8 cellular contexts compared by ENCODE assay signal in the genomic region with DNA sequence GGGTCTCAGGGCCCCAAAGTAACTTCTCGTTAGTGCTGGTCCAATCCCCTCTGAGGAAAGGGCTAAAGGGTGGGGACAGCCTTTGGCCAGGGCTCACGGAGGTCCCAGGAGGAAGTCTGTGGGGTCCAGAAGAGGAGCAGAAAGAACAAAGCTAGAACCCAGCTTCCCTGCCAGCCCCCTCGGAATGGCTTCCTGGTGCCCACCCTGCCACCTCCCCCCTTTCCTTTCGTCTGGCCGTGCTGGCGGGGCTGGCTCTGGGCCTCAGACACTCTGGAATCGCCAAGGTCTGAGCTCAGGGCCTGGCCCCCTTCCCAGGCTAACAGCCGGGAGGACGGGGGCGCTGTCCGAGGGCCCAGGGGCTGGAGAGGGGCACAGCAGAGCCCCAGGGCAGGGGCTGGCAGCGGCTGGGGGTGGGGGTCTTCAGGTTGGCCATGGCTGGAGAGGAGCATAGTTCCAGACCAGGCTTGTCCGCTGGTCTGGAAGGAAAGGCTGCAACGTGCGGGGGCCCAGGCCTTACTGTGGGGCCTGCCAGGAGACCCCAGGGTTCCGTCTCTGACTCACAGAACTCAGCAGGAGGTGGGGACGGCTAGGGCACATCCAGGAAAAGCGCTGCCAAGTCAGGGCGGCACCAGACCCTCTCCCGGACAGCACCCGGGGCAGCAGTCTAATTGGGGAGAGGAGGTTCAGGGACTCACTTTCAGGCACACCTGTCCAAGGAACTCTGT. TPM values are rescaled to one million over a fixed set of nuclear protein-coding genes. Genes with fewer than 3 reads are reported as not detected.
DNase-seq lines count a peak whose midpoint lies in the region; ATAC-seq, FAIRE-seq and TF ChIP-seq lines count a peak whose summit lies in the region.

No MANE protein-coding gene starts in this region.

- peaks cover 46 to 75% (median 61%) of the 10 kb centered on the region in 7 donors for H3K4me1 Mint-ChIP-seq in naive thymus-derived CD4-positive, alpha-beta T cell

- H3K27me3 ChIP-seq in BJ (ENCODE audit: control insufficient read depth, insufficient read depth, low read length) (no peaks in the 10 kb centered on the region), OCI-LY1 (ENCODE audit: insufficient read depth, low read length) (peaks cover 13% of the 10 kb centered on the region; the same call in 1 of the 2 replicates), H1 (replicated peaks in 1 of 4; ENCODE audit: control insufficient read depth in 3 of 4, extremely low read depth in 1 of 4, insufficient read depth in 3 of 4, low read length in 3 of 4) (peaks cover 0 to 31% (median 21%) of the 10 kb centered on the region in 4 experiments; a peak in 5 of 7 replicates)
- H3K27me3 ChIP-seq in naive thymus-derived CD4-positive, alpha-beta T cell (ENCODE audit: control insufficient read depth in 2 of 2, insufficient read depth in 2 of 2, low read length in 2 of 2): no peaks in the 10 kb centered on the region

- peak overlapping the region; percentile 29 for H2BK120ac ChIP-seq in H1 (replicated peaks; ENCODE audit: low read depth, low read length)

- no peaks in the 10 kb centered on the region for H3K9me2 ChIP-seq in OCI-LY1 (ENCODE audit: low read depth, low read length)

- intact Hi-C loops in naive thymus-derived CD4-positive, alpha-beta T cell (cut with micrococcal nuclease): loop anchor here in 1 of 2 donors (1.0 kb wide), 1 partner anchor 11 kb away; the partner anchor contains the start of gene ZNRD2

- H4K20me1 ChIP-seq in OCI-LY1 (ENCODE audit: insufficient read depth, low read length) (no peaks in the 10 kb centered on the region), H1 (replicated peaks in 1 of 2; ENCODE audit: control insufficient read depth in 1 of 2, insufficient read depth in 2 of 2, low read length in 2 of 2) (no peaks in the 10 kb centered on the region)

- no peaks in the 10 kb centered on the region for H3K9me3 ChIP-seq in OCI-LY1 (ENCODE audit: low read length)
- H3K9me3 ChIP-seq in H1 (ENCODE audit: insufficient read depth in 2 of 2, low read depth in 1 of 2, low read length in 1 of 2): no peaks in the 10 kb centered on the region
- no peaks in the 10 kb centered on the region for H3K9me3 ChIP-seq in naive thymus-derived CD4-positive, alpha-beta T cell (ENCODE audit: control insufficient read depth in 2 of 3, low read length in 3 of 3)

- POLR2A ChIA-PET in BJ (lab: Charles Lee): interaction anchor here (0.8 kb wide), 1 partner anchor 299 kb away, joined by 3 read pairs; no protein-coding TSS in a partner anchor
- POLR2A ChIA-PET in H1 (lab: Charles Lee; ENCODE audit: partially characterized antibody): interaction anchor here (0.7 to 4.2 kb wide), 9 partner anchors 11 to 161 kb away, joined by 3 to 29 read pairs (median 4); partner anchors contain the start of genes FAM89B, MALAT1, RNASEH2C and SCYL1
- POLR2A ChIA-PET in naive thymus-derived CD4-positive, alpha-beta T cell (lab: Charles Lee): interaction anchor here (0.6 to 10.2 kb wide), 9 partner anchors 12 to 794 kb away, joined by 3 to 186 read pairs (median 4); partner anchors contain the start of genes EHBP1L1, FAM89B and ZNRD2

- peak overlapping the region; percentile 83 for H3K18ac ChIP-seq in H1 (ENCODE audit: extremely low read depth, low read length)

- H3K36me3 ChIP-seq in BJ (ENCODE audit: control insufficient read depth, insufficient read depth, low read length) (peaks cover under 1% of the 10 kb centered on the region), OCI-LY1 (ENCODE audit: insufficient read depth, low read length) (no peaks in the 10 kb centered on the region), H1 (ENCODE audit: control insufficient read depth in 2 of 4, insufficient read depth in 4 of 4, low read length in 3 of 4) (no peaks in the 10 kb centered on the region)
- no peaks in the 10 kb centered on the region for H3K36me3 ChIP-seq in naive thymus-derived CD4-positive, alpha-beta T cell (ENCODE audit: control insufficient read depth in 2 of 3, insufficient read depth in 3 of 3, low read length in 3 of 3)

- no peak for TF ChIP-seq EP300 in H1 (IDR thresholded peaks at IDR 0.05; ENCODE audit: borderline replicate concordance in 1 of 2, low read depth in 2 of 2, low read length in 2 of 2)

- peaks cover 5% of the 10 kb centered on the region; the same call in 1 of the 2 replicates for H3K23me2 ChIP-seq in H1 (ENCODE audit: low read depth, low read length)

- H3K4me2 ChIP-seq in OCI-LY1 (ENCODE audit: low read length): peak overlapping the region; percentile 73
- peak overlapping the region; percentile 62 to 84 for H3K4me2 ChIP-seq in H1 (ENCODE audit: insufficient read depth in 1 of 2, low read depth in 2 of 2, low read length in 2 of 2)

- peak overlapping the region; percentile 84; the same call in 1 of the 2 replicates for H2BK12ac ChIP-seq in H1 (ENCODE audit: low read depth, low read length)

- H3K23ac ChIP-seq in H1 (ENCODE audit: insufficient read length): no peak overlapping the region

- no peak overlapping the region for H3K14ac ChIP-seq in H1 (ENCODE audit: insufficient read length)

- H3K9ac ChIP-seq in OCI-LY1 (ENCODE audit: low read length) (no peak overlapping the region; the same call in 1 of the 2 replicates), H1 (replicated peaks in 1 of 4; ENCODE audit: extremely low read depth in 1 of 4, low read depth in 3 of 4, low read length in 3 of 4) (0 out of 7 replicates have a peak overlapping the region, but pooled peaks of 1 of the 4 experiments have one; percentile 43)

- no peak for ATAC-seq in naive thymus-derived CD4-positive, alpha-beta T cell
- ATAC-seq in GM19463 (IDR thresholded peaks at IDR 0.05; ENCODE audit: unreplicated experiment): no peak
- no peak for ATAC-seq in HG03108 (IDR thresholded peaks at IDR 0.05; ENCODE audit: unreplicated experiment)

- no peak for DNase-seq in BJ (ENCODE audit: low read depth)
- DNase-seq in H1 (ENCODE audit: low read depth in 1 of 2, low spot score in 2 of 2): no peak
- no peak for DNase-seq in naive thymus-derived CD4-positive, alpha-beta T cell
- DNase-seq in GDM1 (lab: John Stamatoyannopoulos, UW): no peak
- no peak for DNase-seq in HuH-7.5 (ENCODE audit: low spot score)

- TF ChIP-seq RAD21 in H1 (IDR thresholded peaks at IDR 0.05 in 1 of 2, conservative IDR thresholded peaks at IDR 0.05 in 1 of 2; ENCODE audit: low read depth in 2 of 2, low read length in 2 of 2): no peak

- H3K4me3 Mint-ChIP-seq in naive thymus-derived CD4-positive, alpha-beta T cell: peak overlapping the region; percentile 60 to 98 (median 79)

- peak overlapping the region; percentile 39; the same call in 1 of the 2 replicates for H2AK5ac ChIP-seq in H1 (ENCODE audit: low read depth, low read length)

- H3F3A ChIP-seq in OCI-LY1 (ENCODE audit: insufficient read depth, low read length): no peaks in the 10 kb centered on the region

- H2AFZ ChIP-seq in OCI-LY1 (ENCODE audit: low read length) (no peak overlapping the region), H1 (ENCODE audit: low read length) (peak overlapping the region; percentile 36; the same call in 1 of the 2 replicates)

- no peaks in the 10 kb centered on the region for H3K27me3 Mint-ChIP-seq in naive thymus-derived CD4-positive, alpha-beta T cell

- H3K79me2 ChIP-seq in OCI-LY1 (ENCODE audit: insufficient read depth, low read length) (no peaks in the 10 kb centered on the region), H1 (ENCODE audit: control insufficient read depth in 1 of 2, insufficient read depth in 2 of 2, low read length in 2 of 2) (no peaks in the 10 kb centered on the region)

- H4K91ac ChIP-seq in H1 (replicated peaks; ENCODE audit: insufficient read length, low read length): peak overlapping the region; percentile 69

- peak overlapping the region; percentile 90 for H4K8ac ChIP-seq in H1 (ENCODE audit: extremely low read depth, insufficient read depth, low read length)

- H2BK15ac ChIP-seq in H1 (ENCODE audit: low read length): peak overlapping the region; percentile 6; the same call in 1 of the 2 replicates

- no peak for FAIRE-seq in H1 (lab: Jason Lieb, UNC)

- H2BK20ac ChIP-seq in H1 (ENCODE audit: low read length): peak overlapping the region; percentile 61; the same call in 1 of the 2 replicates

- no peak overlapping the region for H3K56ac ChIP-seq in H1 (replicated peaks; ENCODE audit: insufficient read length, low read depth, low read length)

- no peak overlapping the region for H3K4ac ChIP-seq in H1 (replicated peaks; ENCODE audit: insufficient read length, low read depth, low read length)

- no peaks in the 10 kb centered on the region for H3K36me3 Mint-ChIP-seq in naive thymus-derived CD4-positive, alpha-beta T cell

- H3K79me1 ChIP-seq in H1 (ENCODE audit: low read depth, low read length): no peaks in the 10 kb centered on the region

- peak overlapping the region; percentile 24 for H4K5ac ChIP-seq in H1 (ENCODE audit: insufficient read length, low read depth, low read length)

- H3K4me1 ChIP-seq in OCI-LY1 (ENCODE audit: insufficient read depth, low read length, severe bottlenecking) (peaks cover 12% of the 10 kb centered on the region), H1 (replicated peaks in 1 of 4; ENCODE audit: control insufficient read depth in 3 of 4, insufficient read depth in 4 of 4, low read length in 3 of 4) (peaks cover 0 to 48% (median 37%) of the 10 kb centered on the region in 4 experiments; a peak in 6 of 7 replicates)
- H3K4me1 ChIP-seq in naive thymus-derived CD4-positive, alpha-beta T cell (ENCODE audit: control insufficient read depth in 2 of 2, insufficient read depth in 2 of 2, low read length in 2 of 2): peaks cover 22 to 57% of the 10 kb centered on the region in 2 donors

- WGBS in H1 (ENCODE audit: extremely low coverage in 1 of 2, insufficient coverage in 1 of 2, insufficient read length in 1 of 2, insufficient replicate concordance in 2 of 2, low coverage in 1 of 2, low lambda C conversion rate in 2 of 2, missing lambda C conversion rate in 1 of 2), 2 experiments: 48% methylated on average over 19 of the region's 21 CpGs; no CpG with 5 or more reads in 1 of the 2 experiments

- H3K4me3 ChIP-seq in BJ (ENCODE audit: low read depth, low read length): peak overlapping the region; percentile 70
- H3K4me3 ChIP-seq in OCI-LY1 (ENCODE audit: low read depth, low read length, poor library complexity, severe bottlenecking): peak overlapping the region; percentile 39
- H3K4me3 ChIP-seq in H1 (ENCODE audit: extremely low read depth in 1 of 4, insufficient read depth in 2 of 4, low read depth in 3 of 4, low read length in 4 of 4): peak overlapping the region; percentile 32 to 77 (median 44)
- H3K4me3 ChIP-seq in naive thymus-derived CD4-positive, alpha-beta T cell (ENCODE audit: low read length): peak overlapping the region; percentile 53

- no peak overlapping the region; the same call in 1 of the 2 replicates for H2BK5ac ChIP-seq in H1 (ENCODE audit: low read depth, low read length)

- CTCF ChIA-PET in BJ (lab: Yijun Ruan, JAX) (interaction anchor here (3.0 to 4.5 kb wide), 2 partner anchors 12 to 18 kb away, joined by 20 to 31 read pairs; partner anchors contain the start of gene ZNRD2), H1 (lab: Charles Lee; ENCODE audit: partially characterized antibody) (interaction anchor here (0.7 to 16.3 kb wide), 9 partner anchors 13 to 480 kb away, joined by 3 to 284 read pairs (median 4); partner anchors contain the start of genes EHBP1L1, FAM89B, KCNK7 and ZNRD2)
- CTCF ChIA-PET in naive thymus-derived CD4-positive, alpha-beta T cell (lab: Charles Lee): interaction anchor here (0.6 to 0.7 kb wide), 2 partner anchors 285 to 1876 kb away, joined by 3 to 4 read pairs; no protein-coding TSS in a partner anchor

- TF ChIP-seq CTCF in BJ (IDR thresholded peaks at IDR 0.05; ENCODE audit: insufficient read depth, low read depth, low read length) (0 out of 2 replicates have a peak, but pooled peaks have one; percentile 8), OCI-LY1 (IDR thresholded peaks at IDR 0.05; ENCODE audit: low read length) (no peak), H1 (IDR thresholded peaks at IDR 0.05; ENCODE audit: control extremely low read depth in 1 of 3, insufficient read depth in 1 of 3, low read depth in 1 of 3, low read length in 3 of 3) (no peak)

- peak overlapping the region; percentile 68 to 95 (median 87) for H3K27ac Mint-ChIP-seq in naive thymus-derived CD4-positive, alpha-beta T cell

- no peaks in the 10 kb centered on the region for H3K9me3 Mint-ChIP-seq in naive thymus-derived CD4-positive, alpha-beta T cell

- H3K27ac ChIP-seq in OCI-LY1 (ENCODE audit: low read depth, low read length, poor library complexity, severe bottlenecking) (no peak overlapping the region), H1 (ENCODE audit: low read depth, low read length) (no peak overlapping the region)
- peak overlapping the region; percentile 89 for H3K27ac ChIP-seq in naive thymus-derived CD4-positive, alpha-beta T cell (ENCODE audit: low read depth, low read length)

- no peak for TF ChIP-seq POLR2A in H1 (IDR thresholded peaks at IDR 0.05; ENCODE audit: control extremely low read depth in 1 of 2, low read depth in 2 of 2, low read length in 2 of 2)

RNA-seq across cellular contexts. Expression of gene LTBP3, which starts 0.8 kb away (rescaled TPM):
- polyA plus RNA-seq in BJ (2011; rRNA removed) (37.9 and 77.7 TPM in 2 replicates), H1 (2011; rRNA removed) (17.8 and 25.2 TPM in 2 replicates)
- polyA minus RNA-seq in BJ (2011; rRNA and poly(A)+ RNA removed): 33.3 and 56.6 TPM in 2 replicates
- 12.8 and 15.3 TPM in 2 replicates for total RNA-seq in H1 (2021; fragmentation: NEBNext Ultra II Directional; extraction: Animal tissue kit (Norgen Biotek cat#: 25700))
- polyA plus RNA-seq in H1 (2011; cell fraction: cytosol; rRNA removed): 16.0 TPM
- polyA plus RNA-seq in H1 (2011; cell fraction: nucleus; rRNA removed): 71.4 TPM
- 7.7 to 16.8 TPM (median 14.8 TPM) in 4 replicates for polyA plus RNA-seq in H1 (2012, experiment 1 of 2)
- polyA plus RNA-seq in H1 (2012, experiment 2 of 2): 7.9 TPM
- polyA plus RNA-seq in H1 (2013, experiment 1 of 2): 19.0 TPM
- 16.9 TPM for polyA plus RNA-seq in H1 (2013, experiment 2 of 2)
- 2.7 and 4.8 TPM in 2 replicates for polyA minus RNA-seq in H1 (2011; rRNA and poly(A)+ RNA removed)
- polyA minus RNA-seq in H1 (2011; cell fraction: cytosol; rRNA and poly(A)+ RNA removed): 10.1 TPM
- polyA minus RNA-seq in H1 (2011; cell fraction: nucleus; rRNA and poly(A)+ RNA removed): 15.4 TPM
- total RNA-seq in naive thymus-derived CD4-positive, alpha-beta T cell: 100 to 1,000 TPM in 4 of 5 experiments, 10 to 100 TPM in 1; 91.4 to 288 (median 280) TPM
- 10 to 100 TPM; 18.7 to 41.2 TPM for polyA plus RNA-seq in naive thymus-derived CD4-positive, alpha-beta T cell

RNA-seq across cellular contexts. Expression of gene ZNRD2, which starts 11.3 kb away (rescaled TPM):
- 48.7 and 73.3 TPM in 2 replicates for polyA plus RNA-seq in BJ (2011; rRNA removed)
- 7.9 and 13.5 TPM in 2 replicates for polyA minus RNA-seq in BJ (2011; rRNA and poly(A)+ RNA removed)
- 53.4 and 56.1 TPM in 2 replicates for total RNA-seq in H1 (2021; fragmentation: NEBNext Ultra II Directional; extraction: Animal tissue kit (Norgen Biotek cat#: 25700))
- polyA plus RNA-seq in H1 (2011; rRNA removed): 125 and 148 TPM in 2 replicates
- 91.1 TPM for polyA plus RNA-seq in H1 (2011; cell fraction: cytosol; rRNA removed)
- polyA plus RNA-seq in H1 (2011; cell fraction: nucleus; rRNA removed): 91.2 TPM
- polyA plus RNA-seq in H1 (2012, experiment 1 of 2): 84.9 to 91.1 TPM (median 88.1 TPM) in 4 replicates
- 128 TPM for polyA plus RNA-seq in H1 (2012, experiment 2 of 2)
- polyA plus RNA-seq in H1 (2013, experiment 1 of 2): 85.3 TPM
- polyA plus RNA-seq in H1 (2013, experiment 2 of 2): 89.8 TPM
- polyA minus RNA-seq in H1 (2011; rRNA and poly(A)+ RNA removed): 11.7 and 17.5 TPM in 2 replicates
- polyA minus RNA-seq in H1 (2011; cell fraction: cytosol; rRNA and poly(A)+ RNA removed): 25.8 TPM
- polyA minus RNA-seq in H1 (2011; cell fraction: nucleus; rRNA and poly(A)+ RNA removed): 52.9 TPM
- 10 to 100 TPM; 29.1 to 40.9 (median 32.9) TPM for total RNA-seq in naive thymus-derived CD4-positive, alpha-beta T cell
- 10 to 100 TPM; 82.6 to 86.0 TPM for polyA plus RNA-seq in naive thymus-derived CD4-positive, alpha-beta T cell

RNA-seq across cellular contexts. Expression of gene FAM89B, which starts 13.4 kb away (rescaled TPM):
- polyA plus RNA-seq in BJ (2011; rRNA removed) (38.2 and 56.9 TPM in 2 replicates), H1 (2011; rRNA removed) (32.4 and 39.2 TPM in 2 replicates)
- 23.4 and 32.3 TPM in 2 replicates for polyA minus RNA-seq in BJ (2011; rRNA and poly(A)+ RNA removed)
- total RNA-seq in H1 (2021; fragmentation: NEBNext Ultra II Directional; extraction: Animal tissue kit (Norgen Biotek cat#: 25700)): 15.8 and 17.6 TPM in 2 replicates
- 21.2 TPM for polyA plus RNA-seq in H1 (2011; cell fraction: cytosol; rRNA removed)
- polyA plus RNA-seq in H1 (2011; cell fraction: nucleus; rRNA removed): 30.1 TPM
- 11.0 to 14.3 TPM (median 11.7 TPM) in 4 replicates for polyA plus RNA-seq in H1 (2012, experiment 1 of 2)
- 14.5 TPM for polyA plus RNA-seq in H1 (2012, experiment 2 of 2)
- polyA plus RNA-seq in H1 (2013, experiment 1 of 2): 16.9 TPM
- polyA plus RNA-seq in H1 (2013, experiment 2 of 2): 17.1 TPM
- 5.8 and 6.0 TPM in 2 replicates for polyA minus RNA-seq in H1 (2011; rRNA and poly(A)+ RNA removed)
- 6.2 TPM for polyA minus RNA-seq in H1 (2011; cell fraction: cytosol; rRNA and poly(A)+ RNA removed)
- polyA minus RNA-seq in H1 (2011; cell fraction: nucleus; rRNA and poly(A)+ RNA removed): 17.7 TPM
- 10 to 100 TPM; 33.0 to 59.7 (median 45.3) TPM for total RNA-seq in naive thymus-derived CD4-positive, alpha-beta T cell
- polyA plus RNA-seq in naive thymus-derived CD4-positive, alpha-beta T cell: 100 to 1,000 TPM in 1 of 2 donors, 10 to 100 TPM in 1; 87.7 to 115 TPM

RNA-seq across cellular contexts. Expression of gene EHBP1L1, which starts 16.9 kb away (rescaled TPM):
- polyA plus RNA-seq in BJ (2011; rRNA removed) (17.9 and 30.9 TPM in 2 replicates), H1 (2011; rRNA removed) (4.3 and 6.2 TPM in 2 replicates)
- 28.1 and 30.8 TPM in 2 replicates for polyA minus RNA-seq in BJ (2011; rRNA and poly(A)+ RNA removed)
- total RNA-seq in H1 (2021; fragmentation: NEBNext Ultra II Directional; extraction: Animal tissue kit (Norgen Biotek cat#: 25700)): 6.6 and 7.9 TPM in 2 replicates
- 7.3 TPM for polyA plus RNA-seq in H1 (2011; cell fraction: cytosol; rRNA removed)
- 21.8 TPM for polyA plus RNA-seq in H1 (2011; cell fraction: nucleus; rRNA removed)
- polyA plus RNA-seq in H1 (2012, experiment 1 of 2): 4.6 to 6.7 TPM (median 5.1 TPM) in 4 replicates
- polyA plus RNA-seq in H1 (2012, experiment 2 of 2): 1.2 TPM
- 6.2 TPM for polyA plus RNA-seq in H1 (2013, experiment 1 of 2)
- polyA plus RNA-seq in H1 (2013, experiment 2 of 2): 5.6 TPM
- 1.8 and 1.9 TPM in 2 replicates for polyA minus RNA-seq in H1 (2011; rRNA and poly(A)+ RNA removed)
- polyA minus RNA-seq in H1 (2011; cell fraction: cytosol; rRNA and poly(A)+ RNA removed): 3.4 TPM
- polyA minus RNA-seq in H1 (2011; cell fraction: nucleus; rRNA and poly(A)+ RNA removed): 3.8 TPM
- total RNA-seq in naive thymus-derived CD4-positive, alpha-beta T cell: 100 to 1,000 TPM; 108 to 207 (median 128) TPM
- polyA plus RNA-seq in naive thymus-derived CD4-positive, alpha-beta T cell: 10 to 100 TPM; 12.3 to 14.2 TPM

RNA-seq across cellular contexts. Expression of gene SCYL1, which starts 34.1 kb away (rescaled TPM):
- polyA plus RNA-seq in BJ (2011; rRNA removed) (81.7 and 134 TPM in 2 replicates), H1 (2011; rRNA removed) (77.7 and 111 TPM in 2 replicates)
- polyA minus RNA-seq in BJ (2011; rRNA and poly(A)+ RNA removed): 73.5 and 101 TPM in 2 replicates
- 59.4 and 59.8 TPM in 2 replicates for total RNA-seq in H1 (2021; fragmentation: NEBNext Ultra II Directional; extraction: Animal tissue kit (Norgen Biotek cat#: 25700))
- 81.5 TPM for polyA plus RNA-seq in H1 (2011; cell fraction: cytosol; rRNA removed)
- polyA plus RNA-seq in H1 (2011; cell fraction: nucleus; rRNA removed): 125 TPM
- polyA plus RNA-seq in H1 (2012, experiment 1 of 2): 25.2 to 54.4 TPM (median 48.4 TPM) in 4 replicates
- 47.9 TPM for polyA plus RNA-seq in H1 (2012, experiment 2 of 2)
- 44.5 TPM for polyA plus RNA-seq in H1 (2013, experiment 1 of 2)
- 50.1 TPM for polyA plus RNA-seq in H1 (2013, experiment 2 of 2)
- 40.4 and 48.7 TPM in 2 replicates for polyA minus RNA-seq in H1 (2011; rRNA and poly(A)+ RNA removed)
- 40.9 TPM for polyA minus RNA-seq in H1 (2011; cell fraction: cytosol; rRNA and poly(A)+ RNA removed)
- 32.2 TPM for polyA minus RNA-seq in H1 (2011; cell fraction: nucleus; rRNA and poly(A)+ RNA removed)
- total RNA-seq in naive thymus-derived CD4-positive, alpha-beta T cell: 10 to 100 TPM; 63.2 to 79.8 (median 70.4) TPM
- 10 to 100 TPM; 27.0 to 69.1 TPM for polyA plus RNA-seq in naive thymus-derived CD4-positive, alpha-beta T cell
